13 cellular contexts compared by ENCODE assay signal in genomic region chr9:16413509-16414016, GRCh38.
DNase-seq lines count a peak whose midpoint lies in the region; ATAC-seq, FAIRE-seq and TF ChIP-seq lines count a peak whose summit lies in the region.
"Had no signal": no experiment of that assay in that cellular context is flagged by ENCODE, and none has a peak within 500 bp of the region (broad histone marks: within the 10 kb centered on the region; RNA-seq: fewer than 3 reads in every experiment).

No MANE protein-coding gene starts in this region.

- ATAC-seq in left cardiac atrium = peak; percentile 58 to 89
- no peak for ATAC-seq in GM18868 (IDR thresholded peaks at IDR 0.05; ENCODE audit: unreplicated experiment)

- no peaks in the 10 kb centered on the region for H3K27me3 ChIP-seq in skeletal muscle satellite cell (ENCODE audit: control insufficient read depth, insufficient read depth, low read length)

- peaks cover 36% of the 10 kb centered on the region for H3K4me1 ChIP-seq in skeletal muscle satellite cell (ENCODE audit: control insufficient read depth, insufficient read depth, low read length)

- intact Hi-C loops in left cardiac atrium (cut with DNase I) = loop anchor here in 1 of 2 donors (10.0 kb wide), 1 partner anchor 219 kb away; no protein-coding TSS in a partner anchor

- no peak for DNase-seq in H54 (ENCODE audit: insufficient read length, low spot score)
- DNase-seq in SW480 (ENCODE audit: low spot score) = peak; percentile 30
- DNase-seq in left cardiac atrium = peak; percentile 18
- DNase-seq in GF-D8 (lab: John Stamatoyannopoulos, UW) = no peak
- no peak for DNase-seq in cerebellum (ENCODE audit: low spot score)
- DNase-seq in DMS 273 (lab: John Stamatoyannopoulos, UW; ENCODE audit: unreplicated experiment) = no peak
- DNase-seq: GDM1; NCI-H2081 treated with DMSO at 0.1 percent for 48 hours; SIG-M5; stimulated activated naive CD4-positive, alpha-beta T cell treated with Interleukin-2 at 50 U/mL for 16 hours had no signal

- TF ChIP-seq POLR2A in H54 (IDR thresholded peaks at IDR 0.05; ENCODE audit: low read depth, low read length) = no peak

- H3K4me2 ChIP-seq in skeletal muscle satellite cell (ENCODE audit: low read length) = peak overlapping the region; percentile 10

- H3K9me3 ChIP-seq in skeletal muscle satellite cell (replicated peaks; ENCODE audit: low read length) = no peaks in the 10 kb centered on the region

- H3K36me3 ChIP-seq in skeletal muscle satellite cell (ENCODE audit: insufficient read depth, low read length) = peaks cover 5% of the 10 kb centered on the region

- no peak overlapping the region for H3K4me3 ChIP-seq in skeletal muscle satellite cell (ENCODE audit: low read length)

- FAIRE-seq in H54 (lab: Jason Lieb, UNC) = peak; percentile 41
- FAIRE-seq: colon had no signal

- no peak overlapping the region for H3K9ac ChIP-seq in skeletal muscle satellite cell (ENCODE audit: low read depth, low read length)

Comparison
In these comparisons a context has a peak if more than half of its experiments do, and no peak if none do; other contexts are left out.
1. DNase-seq: peak in SW480 (single experiment) and left cardiac atrium (single experiment); none in H54 (single experiment), GF-D8 (single experiment), cerebellum (single experiment) and DMS 273 (single experiment).